ENCODE assay signal across 1 cellular context in genomic region chrX:5907202-5907601, GRCh38.
TF ChIP-seq lines count a peak whose summit lies in the region.

No MANE protein-coding gene starts in this region.

TF ChIP-seq in WTC11, 78 proteins besides CTCF, POLR2A, EP300 and RAD21 (continued from another document):
- TF ChIP-seq, protein P1, sequence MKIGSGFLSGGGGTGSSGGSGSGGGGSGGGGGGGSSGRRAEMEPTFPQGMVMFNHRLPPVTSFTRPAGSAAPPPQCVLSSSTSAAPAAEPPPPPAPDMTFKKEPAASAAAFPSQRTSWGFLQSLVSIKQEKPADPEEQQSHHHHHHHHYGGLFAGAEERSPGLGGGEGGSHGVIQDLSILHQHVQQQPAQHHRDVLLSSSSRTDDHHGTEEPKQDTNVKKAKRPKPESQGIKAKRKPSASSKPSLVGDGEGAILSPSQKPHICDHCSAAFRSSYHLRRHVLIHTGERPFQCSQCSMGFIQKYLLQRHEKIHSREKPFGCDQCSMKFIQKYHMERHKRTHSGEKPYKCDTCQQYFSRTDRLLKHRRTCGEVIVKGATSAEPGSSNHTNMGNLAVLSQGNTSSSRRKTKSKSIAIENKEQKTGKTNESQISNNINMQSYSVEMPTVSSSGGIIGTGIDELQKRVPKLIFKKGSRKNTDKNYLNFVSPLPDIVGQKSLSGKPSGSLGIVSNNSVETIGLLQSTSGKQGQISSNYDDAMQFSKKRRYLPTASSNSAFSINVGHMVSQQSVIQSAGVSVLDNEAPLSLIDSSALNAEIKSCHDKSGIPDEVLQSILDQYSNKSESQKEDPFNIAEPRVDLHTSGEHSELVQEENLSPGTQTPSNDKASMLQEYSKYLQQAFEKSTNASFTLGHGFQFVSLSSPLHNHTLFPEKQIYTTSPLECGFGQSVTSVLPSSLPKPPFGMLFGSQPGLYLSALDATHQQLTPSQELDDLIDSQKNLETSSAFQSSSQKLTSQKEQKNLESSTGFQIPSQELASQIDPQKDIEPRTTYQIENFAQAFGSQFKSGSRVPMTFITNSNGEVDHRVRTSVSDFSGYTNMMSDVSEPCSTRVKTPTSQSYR (CRISPR knock-in tag; IDR thresholded peaks at IDR 0.05) = no peak
- TF ChIP-seq ZNF671 (CRISPR knock-in tag; IDR thresholded peaks at IDR 0.05) (no peak), ZNF396 (CRISPR knock-in tag; IDR thresholded peaks at IDR 0.05; ENCODE audit: borderline replicate concordance) (no peak), ZBTB43 (CRISPR knock-in tag; IDR thresholded peaks at IDR 0.05) (no peak), ZNF416 (CRISPR knock-in tag; IDR thresholded peaks at IDR 0.05) (no peak), CREM (CRISPR knock-in tag; IDR thresholded peaks at IDR 0.05) (no peak), RORB (CRISPR knock-in tag; IDR thresholded peaks at IDR 0.05) (no peak), RELA (CRISPR knock-in tag; IDR thresholded peaks at IDR 0.05; ENCODE audit: borderline replicate concordance) (no peak), NFYB (CRISPR knock-in tag; conservative IDR thresholded peaks at IDR 0.05; ENCODE audit: low read depth) (no peak), GTF2I (CRISPR knock-in tag; conservative IDR thresholded peaks at IDR 0.05) (no peak), NFE2L1 (CRISPR knock-in tag; IDR thresholded peaks at IDR 0.05) (no peak), ZNF532 (CRISPR knock-in tag; IDR thresholded peaks at IDR 0.05; ENCODE audit: borderline replicate concordance) (no peak)
- TF ChIP-seq, protein P2, sequence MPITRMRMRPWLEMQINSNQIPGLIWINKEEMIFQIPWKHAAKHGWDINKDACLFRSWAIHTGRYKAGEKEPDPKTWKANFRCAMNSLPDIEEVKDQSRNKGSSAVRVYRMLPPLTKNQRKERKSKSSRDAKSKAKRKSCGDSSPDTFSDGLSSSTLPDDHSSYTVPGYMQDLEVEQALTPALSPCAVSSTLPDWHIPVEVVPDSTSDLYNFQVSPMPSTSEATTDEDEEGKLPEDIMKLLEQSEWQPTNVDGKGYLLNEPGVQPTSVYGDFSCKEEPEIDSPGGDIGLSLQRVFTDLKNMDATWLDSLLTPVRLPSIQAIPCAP (CRISPR knock-in tag; IDR thresholded peaks at IDR 0.05) = no peak
